Comparison of ENCODE assay signal across 8 cellular contexts in genomic region chr2:12715258-12715865, GRCh38. TPM values are rescaled to one million over a fixed set of nuclear protein-coding genes. Genes with fewer than 3 reads are reported as not detected.
DNase-seq lines count a peak whose midpoint lies in the region; ATAC-seq and TF ChIP-seq lines count a peak whose summit lies in the region.

No MANE protein-coding gene starts in this region.

- H3K9me3 ChIP-seq in GM23248 (ENCODE audit: low read depth) (no peaks in the 10 kb centered on the region), SJSA1 (replicated peaks) (no peaks in the 10 kb centered on the region)

- TF ChIP-seq CTCF in fibroblast of villous mesenchyme (IDR thresholded peaks at IDR 0.05; ENCODE audit: insufficient read depth, low read depth, low read length): no peak

- H3K27ac ChIP-seq in GM23248: peak overlapping the region; percentile 42
- peak overlapping the region; percentile 79 for H3K27ac ChIP-seq in SJSA1

- in situ Hi-C loops in GM23248 (cut with MboI): loop anchor here (10.0 kb wide), 3 partner anchors 289 to 881 kb away; no protein-coding TSS in a partner anchor

- H3K9me2 ChIP-seq in GM23248 (ENCODE audit: insufficient read depth): no peaks in the 10 kb centered on the region

- peaks cover 24% of the 10 kb centered on the region for H3K4me1 ChIP-seq in GM23248 (ENCODE audit: insufficient read depth)
- peaks cover 33% of the 10 kb centered on the region for H3K4me1 ChIP-seq in SJSA1 (replicated peaks)

- H2AFZ ChIP-seq in GM23248: no peak overlapping the region

- DNase-seq in GM23248: peak; percentile 16
- no peak for DNase-seq in SJSA1 (ENCODE audit: low read depth in 1 of 2, low spot score in 2 of 2)
- no peak for DNase-seq in fibroblast of villous mesenchyme (ENCODE audit: low read depth)
- peak; percentile 30 for DNase-seq in retina
- DNase-seq in amygdala (lab: John Stamatoyannopoulos, UW): no peak
- DNase-seq in HCEC 1CT: no peak

- H3K79me2 ChIP-seq in GM23248 (ENCODE audit: insufficient read depth): peaks cover 26% of the 10 kb centered on the region

- H3K27me3 ChIP-seq in GM23248 (replicated peaks; ENCODE audit: insufficient read depth) (no peaks in the 10 kb centered on the region), SJSA1 (replicated peaks) (no peaks in the 10 kb centered on the region)

- H3K4me2 ChIP-seq in GM23248 (ENCODE audit: unreplicated experiment): no peak overlapping the region

- peaks cover 43% of the 10 kb centered on the region for H3F3A ChIP-seq in GM23248 (ENCODE audit: insufficient read depth)

- 89% methylated on average over 6 of the region's 6 CpGs for WGBS in GM23248 (ENCODE audit: low coverage in 1 of 2, low lambda C conversion rate in 2 of 2, missing lambda C conversion rate in 2 of 2), 2 experiments

- no peaks in the 10 kb centered on the region for H4K20me1 ChIP-seq in GM23248 (ENCODE audit: insufficient read depth)

- H3K4me3 ChIP-seq in GM23248: no peak overlapping the region
- no peak overlapping the region for H3K4me3 ChIP-seq in SJSA1
- peak overlapping the region; percentile 93 for H3K4me3 ChIP-seq in fibroblast of villous mesenchyme (ENCODE audit: low read depth, low read length)

- ATAC-seq in GM18520 (IDR thresholded peaks at IDR 0.05; ENCODE audit: unreplicated experiment): no peak
- ATAC-seq in HG03520 (IDR thresholded peaks at IDR 0.05; ENCODE audit: unreplicated experiment): no peak

- no peak overlapping the region for H3K9ac ChIP-seq in GM23248

- H3K36me3 ChIP-seq in GM23248 (ENCODE audit: low read depth) (no peaks in the 10 kb centered on the region), SJSA1 (peaks cover 8% of the 10 kb centered on the region)

RNA-seq across cellular contexts. Expression of gene TRIB2, which starts 1.4 kb away (rescaled TPM):
- total RNA-seq in GM23248 (2014; rRNA removed; shearing (Covaris generic)): 43.8 and 46.9 TPM in 2 replicates
- polyA plus RNA-seq in GM23248 (2016; fragmentation: Nextera tagmentation; extraction: Ambion mirVana): 31.5 and 32.1 TPM in 2 replicates
- total RNA-seq in SJSA1 (2014; rRNA removed; shearing (Covaris generic)): 16.4 and 36.9 TPM in 2 replicates
- 28.0 and 28.9 TPM in 2 replicates for total RNA-seq in fibroblast of villous mesenchyme

Comparison
In these comparisons a context has a peak if more than half of its experiments do, and no peak if none do; other contexts are left out.
1. DNase-seq: peak in GM23248 (single experiment) and retina (single experiment); none in SJSA1 (0 of 2), fibroblast of villous mesenchyme (single experiment), amygdala (0 of 56) and HCEC 1CT (single experiment).